ENCODE assay signal across 8 cellular contexts in the genomic region with DNA sequence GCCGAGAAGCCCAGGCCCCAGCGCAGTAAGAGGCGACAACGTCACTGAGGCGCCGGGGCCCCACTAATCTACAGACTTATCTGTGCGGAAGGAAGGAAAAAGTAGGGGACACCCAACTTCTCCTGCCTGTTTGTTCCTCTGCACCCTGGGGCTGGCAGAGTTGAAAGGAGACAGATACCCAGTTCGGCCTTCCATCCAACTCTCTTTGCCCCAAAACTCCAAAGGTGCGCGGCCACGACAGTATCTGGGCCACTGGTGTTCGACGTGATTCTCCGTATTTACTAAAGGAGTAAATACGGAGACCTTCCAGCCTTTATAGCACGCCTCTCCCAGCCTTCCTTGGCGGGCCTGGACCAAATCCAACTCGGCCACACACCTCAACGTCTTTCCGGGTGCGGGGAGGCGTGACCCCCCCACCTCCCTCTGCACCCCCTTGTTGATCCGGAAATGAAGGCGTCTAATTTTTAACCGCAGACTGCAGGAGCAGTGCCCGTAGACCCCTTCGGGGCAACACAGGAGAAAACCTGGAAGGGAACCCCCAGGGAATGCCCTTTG. TPM values are rescaled to one million over a fixed set of nuclear protein-coding genes. Genes with fewer than 3 reads are reported as not detected.
A peak's percentile ranks its signal among the peaks of the same experiment; 100 is the strongest.
DNase-seq lines count a peak whose midpoint lies in the region; ATAC-seq, FAIRE-seq and TF ChIP-seq lines count a peak whose summit lies in the region.

No MANE protein-coding gene starts in this region.

- DNase-seq in BJ (ENCODE audit: low read depth): no peak
- no peak for DNase-seq in H7
- peak; percentile 57 for DNase-seq in UCSD-AML1 (lab: John Stamatoyannopoulos, UW; ENCODE audit: unreplicated experiment)
- DNase-seq in H1 (ENCODE audit: low read depth in 1 of 2, low spot score in 2 of 2): no peak
- peak; percentile 48 for DNase-seq in natural killer cell
- no peak for DNase-seq in GOT3 (lab: John Stamatoyannopoulos, UW)
- no peak for DNase-seq in NCI-H187 (lab: John Stamatoyannopoulos, UW)
- no peak for DNase-seq in NCI-H1436 treated with DMSO at 0.1 percent for 48 hours (lab: John Stamatoyannopoulos, UW)

- H3K27ac ChIP-seq in H1 (ENCODE audit: low read depth, low read length): no peak overlapping the region

- H3K14ac ChIP-seq in H1 (ENCODE audit: insufficient read length): no peak overlapping the region

- intact Hi-C loops in natural killer cell (cut with micrococcal nuclease): loop anchor here (2.0 to 10.0 kb wide), 6 partner anchors 14 to 866 kb away; a partner anchor contains a TSS

- WGBS in H1 (ENCODE audit: extremely low coverage in 1 of 2, insufficient coverage in 1 of 2, insufficient read length in 1 of 2, insufficient replicate concordance in 2 of 2, low coverage in 1 of 2, low lambda C conversion rate in 2 of 2, missing lambda C conversion rate in 1 of 2), 2 experiments: 2% methylated on average over 27 of the region's 27 CpGs; no CpG with 5 or more reads in 1 of the 2 experiments

- no peak for TF ChIP-seq POLR2A in H1 (IDR thresholded peaks at IDR 0.05; ENCODE audit: control extremely low read depth in 1 of 2, low read depth in 2 of 2, low read length in 2 of 2)

- H2BK15ac ChIP-seq in H1 (ENCODE audit: low read length): no peak overlapping the region

- H3K27me3 ChIP-seq in BJ (ENCODE audit: control insufficient read depth, insufficient read depth, low read length): no peaks in the 10 kb centered on the region
- no peaks in the 10 kb centered on the region; the same call in 1 of the 2 replicates for H3K27me3 ChIP-seq in H7 (ENCODE audit: control insufficient read depth, insufficient read depth, low read length)
- peaks cover 0 to 39% (median 21%) of the 10 kb centered on the region in 4 experiments; a peak in 5 of 7 replicates for H3K27me3 ChIP-seq in H1 (replicated peaks in 1 of 4; ENCODE audit: control insufficient read depth in 3 of 4, extremely low read depth in 1 of 4, insufficient read depth in 3 of 4, low read length in 3 of 4)

- H2BK120ac ChIP-seq in H1 (replicated peaks; ENCODE audit: low read depth, low read length): no peak overlapping the region

- H3K79me1 ChIP-seq in H1 (ENCODE audit: low read depth, low read length): no peaks in the 10 kb centered on the region

- CTCF ChIA-PET in BJ (lab: Yijun Ruan, JAX) (interaction anchor here (0.8 kb wide), 1 partner anchor 15 kb away, joined by 3 read pairs; no protein-coding TSS in a partner anchor), H1 (lab: Charles Lee; ENCODE audit: partially characterized antibody) (interaction anchor here (1.0 to 1.6 kb wide), 2 partner anchors 20 to 92 kb away, joined by 3 read pairs; no protein-coding TSS in a partner anchor)

- peak overlapping the region; percentile 95 to 99 for H3K27ac Mint-ChIP-seq in natural killer cell

- no peak overlapping the region for H4K8ac ChIP-seq in H1 (ENCODE audit: extremely low read depth, insufficient read depth, low read length)

- H3K9ac ChIP-seq in H1 (replicated peaks in 1 of 4; ENCODE audit: extremely low read depth in 1 of 4, low read depth in 3 of 4, low read length in 3 of 4): peak overlapping the region in 2 of 4 experiments; percentile 1 to 6; a peak in 1 of 7 replicates

- peaks cover 21% of the 10 kb centered on the region; the same call in 1 of the 2 replicates for H3K23me2 ChIP-seq in H1 (ENCODE audit: low read depth, low read length)

- H3K9me3 ChIP-seq in H1 (ENCODE audit: insufficient read depth in 2 of 2, low read depth in 1 of 2, low read length in 1 of 2): no peaks in the 10 kb centered on the region

- peaks cover 0 to 14% (median 10%) of the 10 kb centered on the region in 4 experiments; a peak in 6 of 7 replicates for H3K4me1 ChIP-seq in H1 (replicated peaks in 1 of 4; ENCODE audit: control insufficient read depth in 3 of 4, insufficient read depth in 4 of 4, low read length in 3 of 4)

- peaks cover 45 to 58% of the 10 kb centered on the region in 2 experiments for H3K79me2 ChIP-seq in H1 (ENCODE audit: control insufficient read depth in 1 of 2, insufficient read depth in 2 of 2, low read length in 2 of 2)

- FAIRE-seq in H1 (lab: Jason Lieb, UNC): no peak

- peaks cover 20% of the 10 kb centered on the region for H3K36me3 Mint-ChIP-seq in natural killer cell

- POLR2A ChIA-PET in BJ (lab: Charles Lee) (no interaction called here), H1 (lab: Charles Lee; ENCODE audit: partially characterized antibody) (interaction anchor here (0.9 to 2.9 kb wide), 6 partner anchors 9 to 72 kb away, joined by 3 to 9 read pairs (median 4); no protein-coding TSS in a partner anchor)

- H2BK5ac ChIP-seq in H1 (ENCODE audit: low read depth, low read length): no peak overlapping the region

- no peak for TF ChIP-seq EP300 in H1 (IDR thresholded peaks at IDR 0.05; ENCODE audit: borderline replicate concordance in 1 of 2, low read depth in 2 of 2, low read length in 2 of 2)

- ATAC-seq in natural killer cell: peak in 1 of 3 donors; percentile 2

- H2AFZ ChIP-seq in H1 (ENCODE audit: low read length): no peak overlapping the region

- H3K4me3 ChIP-seq in BJ (ENCODE audit: low read depth, low read length) (peak overlapping the region; percentile 90), H7 (ENCODE audit: insufficient read depth, low read depth, low read length) (peak overlapping the region; percentile 91), H1 (ENCODE audit: extremely low read depth in 1 of 4, insufficient read depth in 2 of 4, low read depth in 3 of 4, low read length in 4 of 4) (peak overlapping the region; percentile 67 to 81 (median 71))

- H3K4me3 Mint-ChIP-seq in natural killer cell: peak overlapping the region; percentile 94

- no peak for TF ChIP-seq CTCF in BJ (IDR thresholded peaks at IDR 0.05; ENCODE audit: insufficient read depth, low read depth, low read length)
- no peak for TF ChIP-seq CTCF in H1 (IDR thresholded peaks at IDR 0.05; ENCODE audit: control extremely low read depth in 1 of 3, insufficient read depth in 1 of 3, low read depth in 1 of 3, low read length in 3 of 3)
- no peak for TF ChIP-seq CTCF in natural killer cell (IDR thresholded peaks at IDR 0.05)

- TF ChIP-seq RAD21 in H1 (IDR thresholded peaks at IDR 0.05 in 1 of 2, conservative IDR thresholded peaks at IDR 0.05 in 1 of 2; ENCODE audit: low read depth in 2 of 2, low read length in 2 of 2): no peak

- H3K18ac ChIP-seq in H1 (ENCODE audit: extremely low read depth, low read length): peak overlapping the region; percentile 44

- H3K56ac ChIP-seq in H1 (replicated peaks; ENCODE audit: insufficient read length, low read depth, low read length): no peak overlapping the region

- no peaks in the 10 kb centered on the region for H3K27me3 Mint-ChIP-seq in natural killer cell (ENCODE audit: low read depth in 2 of 2)

- H4K91ac ChIP-seq in H1 (replicated peaks; ENCODE audit: insufficient read length, low read length): peak overlapping the region; percentile 75

- peak overlapping the region; percentile 80 to 83 for H3K4me2 ChIP-seq in H1 (ENCODE audit: insufficient read depth in 1 of 2, low read depth in 2 of 2, low read length in 2 of 2)

- H3K4ac ChIP-seq in H1 (replicated peaks; ENCODE audit: insufficient read length, low read depth, low read length): no peak overlapping the region

- H3K36me3 ChIP-seq in BJ (ENCODE audit: control insufficient read depth, insufficient read depth, low read length) (peaks cover 6% of the 10 kb centered on the region), H7 (replicated peaks; ENCODE audit: control insufficient read depth, insufficient read depth, low read length) (peaks cover 23% of the 10 kb centered on the region), H1 (ENCODE audit: control insufficient read depth in 2 of 4, insufficient read depth in 4 of 4, low read length in 3 of 4) (no peaks in the 10 kb centered on the region)

- H4K20me1 ChIP-seq in H1 (replicated peaks in 1 of 2; ENCODE audit: control insufficient read depth in 1 of 2, insufficient read depth in 2 of 2, low read length in 2 of 2): peaks cover 19 to 29% of the 10 kb centered on the region in 2 experiments

- H4K5ac ChIP-seq in H1 (ENCODE audit: insufficient read length, low read depth, low read length): no peak overlapping the region

- no peak overlapping the region for H3K23ac ChIP-seq in H1 (ENCODE audit: insufficient read length)

- peaks cover 52 to 53% of the 10 kb centered on the region in 2 donors for H3K4me1 Mint-ChIP-seq in natural killer cell

- H2AK5ac ChIP-seq in H1 (ENCODE audit: low read depth, low read length): no peak overlapping the region

- H2BK20ac ChIP-seq in H1 (ENCODE audit: low read length): no peak overlapping the region

- H2BK12ac ChIP-seq in H1 (ENCODE audit: low read depth, low read length): 0 out of 2 replicates have a peak overlapping the region, but pooled peaks have one; percentile 27

- H3K9me3 Mint-ChIP-seq in natural killer cell: no peaks in the 10 kb centered on the region

TF ChIP-seq in H1, 55 proteins besides CTCF, POLR2A, EP300 and RAD21:
- peak; percentile 13 for TF ChIP-seq SAP30 (IDR thresholded peaks at IDR 0.05; ENCODE audit: insufficient read depth, insufficient replicate concordance, low read length)
- peak; percentile 21 for TF ChIP-seq ASH2L (IDR thresholded peaks at IDR 0.05; ENCODE audit: low read length)
- TF ChIP-seq KDM4A (IDR thresholded peaks at IDR 0.05; ENCODE audit: low read depth, low read length, severe bottlenecking): no peak
- TF ChIP-seq HDAC2 (IDR thresholded peaks at IDR 0.05; ENCODE audit: borderline replicate concordance in 1 of 2, low read depth in 2 of 2, low read length in 2 of 2): no peak
- peak; percentile 33 for TF ChIP-seq CREB1 (IDR thresholded peaks at IDR 0.05)
- TF ChIP-seq EZH2 (IDR thresholded peaks at IDR 0.05; ENCODE audit: low read depth, low read length, severe bottlenecking): peak; percentile 43
TF ChIP-seq in H1: peak in this region for 4.

RNA-seq across cellular contexts. Expression of a gene that starts 1.6 kb away (rescaled TPM):
- 21.0 and 24.2 TPM in 2 replicates for polyA plus RNA-seq in BJ (2011; rRNA removed)
- 38.7 and 56.0 TPM in 2 replicates for polyA minus RNA-seq in BJ (2011; rRNA and poly(A)+ RNA removed)
- total RNA-seq in H7 (2014; rRNA removed; shearing (Covaris generic)): 78.3 and 80.4 TPM in 2 replicates
- total RNA-seq in H1 (2021; fragmentation: NEBNext Ultra II Directional; extraction: Animal tissue kit (Norgen Biotek cat#: 25700)): 13.8 and 15.5 TPM in 2 replicates
- 6.5 and 6.6 TPM in 2 replicates for polyA plus RNA-seq in H1 (2011; rRNA removed)
- 6.1 TPM for polyA plus RNA-seq in H1 (2011; cell fraction: cytosol; rRNA removed)
- 9.4 TPM for polyA plus RNA-seq in H1 (2011; cell fraction: nucleus; rRNA removed)
- 3.7 to 4.5 TPM (median 4.3 TPM) in 4 replicates for polyA plus RNA-seq in H1 (2012, experiment 1 of 2)
- polyA plus RNA-seq in H1 (2012, experiment 2 of 2): 4.8 TPM
- 12.4 TPM for polyA plus RNA-seq in H1 (2013, experiment 1 of 2)
- polyA plus RNA-seq in H1 (2013, experiment 2 of 2): 12.0 TPM
- polyA minus RNA-seq in H1 (2011; rRNA and poly(A)+ RNA removed): 10.3 and 13.5 TPM in 2 replicates
- 9.7 TPM for polyA minus RNA-seq in H1 (2011; cell fraction: cytosol; rRNA and poly(A)+ RNA removed)
- polyA minus RNA-seq in H1 (2011; cell fraction: nucleus; rRNA and poly(A)+ RNA removed): 9.4 TPM
- total RNA-seq in natural killer cell: 100 to 1,000 TPM; 127 to 204 (median 182) TPM

Comparison
In these comparisons a context has a peak if more than half of its experiments do, and no peak if none do; other contexts are left out.
1. DNase-seq: peak in UCSD-AML1 (single experiment) and natural killer cell (single experiment); none in BJ (single experiment), H7 (single experiment), H1 (0 of 2), GOT3 (single experiment), NCI-H187 (0 of 2) and NCI-H1436 treated with DMSO at 0.1 percent for 48 hours (single experiment).
2. Peak in every context shown above with its lines, with median percentiles within 50 percentile points of each other: H3K4me3 ChIP-seq.